ENCODE assay signal across 9 cellular contexts in genomic region chr18:8707946-8708345, GRCh38. TPM values are rescaled to one million over a fixed set of nuclear protein-coding genes. Genes with fewer than 3 reads are reported as not detected.
DNase-seq lines count a peak whose midpoint lies in the region; ATAC-seq and TF ChIP-seq lines count a peak whose summit lies in the region.
"Had no signal": no experiment of that assay in that cellular context is flagged by ENCODE, and none has a peak within 500 bp of the region (broad histone marks: within the 10 kb centered on the region; RNA-seq: fewer than 3 reads in every experiment).

No MANE protein-coding gene starts in this region.

- peaks cover 3% of the 10 kb centered on the region for H3K36me3 ChIP-seq in kidney epithelial cell (ENCODE audit: control insufficient read depth, insufficient read depth, low read length)

- peak overlapping the region; percentile 62 for H3K4me3 ChIP-seq in kidney epithelial cell (ENCODE audit: low read depth, low read length)

- no peaks in the 10 kb centered on the region for H3K9me3 Mint-ChIP-seq in activated T-helper 17 cell treated with anti-CD3 and anti-CD28 coated beads, Interleukin-2, amount 50 U/mL, for 72 hours
- H3K9me3 Mint-ChIP-seq: activated naive CD8-positive, alpha-beta T cell treated with anti-CD3 and anti-CD28 coated beads, Interleukin-2, amount 10 ng/mL, durations not matched to agents 7 days and 5 days had no signal

- H3K4me3 Mint-ChIP-seq in activated T-helper 17 cell treated with anti-CD3 and anti-CD28 coated beads, Interleukin-2, amount 50 U/mL, for 72 hours: peak overlapping the region; percentile 81
- H3K4me3 Mint-ChIP-seq: activated naive CD8-positive, alpha-beta T cell treated with anti-CD3 and anti-CD28 coated beads, Interleukin-2, amount 10 ng/mL, durations not matched to agents 7 days and 5 days had no signal

- no peak overlapping the region for H3K27ac Mint-ChIP-seq in activated T-helper 17 cell treated with anti-CD3 and anti-CD28 coated beads, Interleukin-2, amount 50 U/mL, for 72 hours
- H3K27ac Mint-ChIP-seq: activated naive CD8-positive, alpha-beta T cell treated with anti-CD3 and anti-CD28 coated beads, Interleukin-2, amount 10 ng/mL, durations not matched to agents 7 days and 5 days had no signal

- H3K27me3 ChIP-seq in kidney epithelial cell (ENCODE audit: control insufficient read depth, insufficient read depth, low read length): no peaks in the 10 kb centered on the region

- peaks cover 13% of the 10 kb centered on the region for H3K4me1 Mint-ChIP-seq in activated T-helper 17 cell treated with anti-CD3 and anti-CD28 coated beads, Interleukin-2, amount 50 U/mL, for 72 hours

- no peak for TF ChIP-seq CTCF in kidney epithelial cell (IDR thresholded peaks at IDR 0.05; ENCODE audit: insufficient read depth, low read length, poor library complexity, severe bottlenecking)

- DNase-seq in HCEC 1CT (peak; percentile 39), kidney epithelial cell (ENCODE audit: low read depth) (no peak), hypothalamus (lab: John Stamatoyannopoulos, UW) (no peak), left lobe of liver (ENCODE audit: low spot score) (no peak)
- DNase-seq: activated CD4-positive, alpha-beta T cell treated with anti-CD3 and anti-CD28 coated beads for 48 hours; activated naive CD8-positive, alpha-beta T cell treated with anti-CD3 and anti-CD28 coated beads, Interleukin-2, amount 10 ng/mL, durations not matched to agents 7 days and 5 days had no signal

- no peak for ATAC-seq in activated T-helper 17 cell treated with anti-CD3 and anti-CD28 coated beads, Interleukin-2, amount 50 U/mL, for 72 hours (replicated peaks)
- no peak for ATAC-seq in HG03159 (IDR thresholded peaks at IDR 0.05; ENCODE audit: unreplicated experiment)
- ATAC-seq in left lobe of liver: no peak

- H3K27me3 Mint-ChIP-seq in activated T-helper 17 cell treated with anti-CD3 and anti-CD28 coated beads, Interleukin-2, amount 50 U/mL, for 72 hours: peaks cover 29% of the 10 kb centered on the region

- H3K36me3 Mint-ChIP-seq in activated T-helper 17 cell treated with anti-CD3 and anti-CD28 coated beads, Interleukin-2, amount 50 U/mL, for 72 hours (ENCODE audit: low read depth): peaks cover 5% of the 10 kb centered on the region
- H3K36me3 Mint-ChIP-seq: activated naive CD8-positive, alpha-beta T cell treated with anti-CD3 and anti-CD28 coated beads, Interleukin-2, amount 10 ng/mL, durations not matched to agents 7 days and 5 days had no signal

- H3K27ac ChIP-seq in temporal lobe (ENCODE audit: low read depth, low read length): peak overlapping the region; percentile 9

RNA-seq across cellular contexts. Expression of gene MTCL1, which starts 2.6 kb away (rescaled TPM):
- total RNA-seq in activated T-helper 17 cell treated with anti-CD3 and anti-CD28 coated beads, Interleukin-2, amount 50 U/mL, for 72 hours: under 1 TPM; 0.64 to 0.95 TPM
- total RNA-seq in kidney epithelial cell: 50.5 and 52.6 TPM in 2 replicates
- total RNA-seq in temporal lobe: 14.5 TPM
- total RNA-seq in left lobe of liver: 2.5 TPM
